Comparison of ENCODE assay signal across 1 cellular context in genomic region chr12:119989619-119990381, GRCh38.
TF ChIP-seq lines count a peak whose summit lies in the region.

No MANE protein-coding gene starts in this region.

TF ChIP-seq in HepG2, 621 proteins besides CTCF, POLR2A, EP300 and RAD21 (continued from another document):
- no peak for TF ChIP-seq ZNF512 (CRISPR knock-in tag; IDR thresholded peaks at IDR 0.05)
- no peak for TF ChIP-seq JUN (CRISPR knock-in tag; IDR thresholded peaks at IDR 0.05)
- peak; percentile 37; the same call in 1 of the 2 replicates for TF ChIP-seq THAP11 (CRISPR knock-in tag; IDR thresholded peaks at IDR 0.05)
- no peak for TF ChIP-seq ZBTB40 (IDR thresholded peaks at IDR 0.05)
- TF ChIP-seq ZBTB40 (CRISPR knock-in tag; IDR thresholded peaks at IDR 0.05), result peak; percentile 68
- peak; percentile 60; the same call in 1 of the 2 replicates for TF ChIP-seq ZSCAN21 (CRISPR knock-in tag; IDR thresholded peaks at IDR 0.05; ENCODE audit: borderline replicate concordance)
- peak; percentile 36; the same call in 1 of the 2 replicates for TF ChIP-seq ZNF263 (CRISPR knock-in tag; IDR thresholded peaks at IDR 0.05)
- no peak for TF ChIP-seq ZNF496 (CRISPR knock-in tag; IDR thresholded peaks at IDR 0.05; ENCODE audit: insufficient replicate concordance)
- no peak for TF ChIP-seq DNMT1 (CRISPR knock-in tag; IDR thresholded peaks at IDR 0.05)
- TF ChIP-seq JDP2 (CRISPR knock-in tag; IDR thresholded peaks at IDR 0.05; ENCODE audit: borderline replicate concordance), result 0 out of 2 replicates have a peak, but pooled peaks have one; percentile 53
- no peak for TF ChIP-seq ZNF274 (CRISPR knock-in tag; IDR thresholded peaks at IDR 0.05)
- TF ChIP-seq ZMYM2 (CRISPR knock-in tag; IDR thresholded peaks at IDR 0.05), result no peak
- 0 out of 2 replicates have a peak, but pooled peaks have one; percentile 80 for TF ChIP-seq ZNF766 (CRISPR knock-in tag; IDR thresholded peaks at IDR 0.05; ENCODE audit: borderline replicate concordance)
